ENCODE assay signal across 1 cellular context in the genomic region with DNA sequence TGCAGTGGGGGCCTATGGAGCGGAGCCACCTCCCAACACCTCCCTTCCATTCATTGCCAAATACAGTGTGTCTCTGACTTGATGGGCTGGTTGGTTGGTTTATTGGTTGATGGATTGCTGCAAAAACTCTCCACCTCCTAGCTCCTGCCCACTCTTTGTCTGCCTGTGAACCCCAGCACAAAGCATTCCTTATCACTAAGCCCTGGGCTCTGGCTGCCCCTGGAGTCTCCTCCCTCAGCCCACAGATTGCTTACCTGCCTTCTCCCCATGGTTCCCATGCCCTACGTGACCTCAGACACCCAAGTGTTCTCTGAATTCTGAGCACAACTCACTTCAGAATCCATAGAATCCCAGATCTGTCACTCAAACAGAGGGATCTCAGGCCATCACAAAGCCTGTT.
TF ChIP-seq lines count a peak whose summit lies in the region.

No MANE protein-coding gene starts in this region.

TF ChIP-seq in HepG2, 621 proteins besides CTCF, POLR2A, EP300 and RAD21 (continued from another document):
- TF ChIP-seq, protein P1, sequence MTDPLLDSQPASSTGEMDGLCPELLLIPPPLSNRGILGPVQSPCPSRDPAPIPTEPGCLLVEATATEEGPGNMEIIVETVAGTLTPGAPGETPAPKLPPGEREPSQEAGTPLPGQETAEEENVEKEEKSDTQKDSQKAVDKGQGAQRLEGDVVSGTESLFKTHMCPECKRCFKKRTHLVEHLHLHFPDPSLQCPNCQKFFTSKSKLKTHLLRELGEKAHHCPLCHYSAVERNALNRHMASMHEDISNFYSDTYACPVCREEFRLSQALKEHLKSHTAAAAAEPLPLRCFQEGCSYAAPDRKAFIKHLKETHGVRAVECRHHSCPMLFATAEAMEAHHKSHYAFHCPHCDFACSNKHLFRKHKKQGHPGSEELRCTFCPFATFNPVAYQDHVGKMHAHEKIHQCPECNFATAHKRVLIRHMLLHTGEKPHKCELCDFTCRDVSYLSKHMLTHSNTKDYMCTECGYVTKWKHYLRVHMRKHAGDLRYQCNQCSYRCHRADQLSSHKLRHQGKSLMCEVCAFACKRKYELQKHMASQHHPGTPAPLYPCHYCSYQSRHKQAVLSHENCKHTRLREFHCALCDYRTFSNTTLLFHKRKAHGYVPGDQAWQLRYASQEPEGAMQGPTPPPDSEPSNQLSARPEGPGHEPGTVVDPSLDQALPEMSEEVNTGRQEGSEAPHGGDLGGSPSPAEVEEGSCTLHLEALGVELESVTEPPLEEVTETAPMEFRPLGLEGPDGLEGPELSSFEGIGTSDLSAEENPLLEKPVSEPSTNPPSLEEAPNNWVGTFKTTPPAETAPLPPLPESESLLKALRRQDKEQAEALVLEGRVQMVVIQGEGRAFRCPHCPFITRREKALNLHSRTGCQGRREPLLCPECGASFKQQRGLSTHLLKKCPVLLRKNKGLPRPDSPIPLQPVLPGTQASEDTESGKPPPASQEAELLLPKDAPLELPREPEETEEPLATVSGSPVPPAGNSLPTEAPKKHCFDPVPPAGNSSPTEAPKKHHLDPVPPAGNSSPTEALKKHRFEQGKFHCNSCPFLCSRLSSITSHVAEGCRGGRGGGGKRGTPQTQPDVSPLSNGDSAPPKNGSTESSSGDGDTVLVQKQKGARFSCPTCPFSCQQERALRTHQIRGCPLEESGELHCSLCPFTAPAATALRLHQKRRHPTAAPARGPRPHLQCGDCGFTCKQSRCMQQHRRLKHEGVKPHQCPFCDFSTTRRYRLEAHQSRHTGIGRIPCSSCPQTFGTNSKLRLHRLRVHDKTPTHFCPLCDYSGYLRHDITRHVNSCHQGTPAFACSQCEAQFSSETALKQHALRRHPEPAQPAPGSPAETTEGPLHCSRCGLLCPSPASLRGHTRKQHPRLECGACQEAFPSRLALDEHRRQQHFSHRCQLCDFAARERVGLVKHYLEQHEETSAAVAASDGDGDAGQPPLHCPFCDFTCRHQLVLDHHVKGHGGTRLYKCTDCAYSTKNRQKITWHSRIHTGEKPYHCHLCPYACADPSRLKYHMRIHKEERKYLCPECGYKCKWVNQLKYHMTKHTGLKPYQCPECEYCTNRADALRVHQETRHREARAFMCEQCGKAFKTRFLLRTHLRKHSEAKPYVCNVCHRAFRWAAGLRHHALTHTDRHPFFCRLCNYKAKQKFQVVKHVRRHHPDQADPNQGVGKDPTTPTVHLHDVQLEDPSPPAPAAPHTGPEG (CRISPR knock-in tag; IDR thresholded peaks at IDR 0.05): peak; percentile 32; the same call in 1 of the 2 replicates
- TF ChIP-seq, protein P2, sequence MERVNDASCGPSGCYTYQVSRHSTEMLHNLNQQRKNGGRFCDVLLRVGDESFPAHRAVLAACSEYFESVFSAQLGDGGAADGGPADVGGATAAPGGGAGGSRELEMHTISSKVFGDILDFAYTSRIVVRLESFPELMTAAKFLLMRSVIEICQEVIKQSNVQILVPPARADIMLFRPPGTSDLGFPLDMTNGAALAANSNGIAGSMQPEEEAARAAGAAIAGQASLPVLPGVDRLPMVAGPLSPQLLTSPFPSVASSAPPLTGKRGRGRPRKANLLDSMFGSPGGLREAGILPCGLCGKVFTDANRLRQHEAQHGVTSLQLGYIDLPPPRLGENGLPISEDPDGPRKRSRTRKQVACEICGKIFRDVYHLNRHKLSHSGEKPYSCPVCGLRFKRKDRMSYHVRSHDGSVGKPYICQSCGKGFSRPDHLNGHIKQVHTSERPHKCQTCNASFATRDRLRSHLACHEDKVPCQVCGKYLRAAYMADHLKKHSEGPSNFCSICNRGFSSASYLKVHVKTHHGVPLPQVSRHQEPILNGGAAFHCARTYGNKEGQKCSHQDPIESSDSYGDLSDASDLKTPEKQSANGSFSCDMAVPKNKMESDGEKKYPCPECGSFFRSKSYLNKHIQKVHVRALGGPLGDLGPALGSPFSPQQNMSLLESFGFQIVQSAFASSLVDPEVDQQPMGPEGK (CRISPR knock-in tag; IDR thresholded peaks at IDR 0.05): peak; percentile 27; the same call in 1 of the 2 replicates
TF ChIP-seq in HepG2: peak in this region for 2.
